In genomic region chr4:1318488-1319213, GRCh38 we compare ENCODE assay signal across 9 cellular contexts. TPM values are rescaled to one million over a fixed set of nuclear protein-coding genes. Genes with fewer than 3 reads are reported as not detected.
DNase-seq lines count a peak whose midpoint lies in the region; ATAC-seq, FAIRE-seq and TF ChIP-seq lines count a peak whose summit lies in the region.
"Had no signal": no experiment of that assay in that cellular context is flagged by ENCODE, and none has a peak within 500 bp of the region (broad histone marks: within the 10 kb centered on the region; RNA-seq: fewer than 3 reads in every experiment).

No MANE protein-coding gene starts in this region.

- no peak for FAIRE-seq in GM12892 (lab: Jason Lieb, UNC)

- POLR2A ChIA-PET in AG04450 (lab: Yijun Ruan, JAX), result no interaction called here

- no peak overlapping the region for H3K4me3 ChIP-seq in AG04450 (ENCODE audit: low read depth, low read length)

- H3K27me3 Mint-ChIP-seq in activated naive CD8-positive, alpha-beta T cell treated with anti-CD3 and anti-CD28 coated beads, Interleukin-2, amount 50 U/mL, for 24 hours, result no peaks in the 10 kb centered on the region
- no peaks in the 10 kb centered on the region for H3K27me3 Mint-ChIP-seq in nephron progenitor cell (ENCODE audit: low read depth, poor library complexity)

- H3K4me3 Mint-ChIP-seq in activated naive CD8-positive, alpha-beta T cell treated with anti-CD3 and anti-CD28 coated beads, Interleukin-2, amount 50 U/mL, for 24 hours, result no peak overlapping the region
- H3K4me3 Mint-ChIP-seq in nephron progenitor cell, result no peak overlapping the region

- no peak for DNase-seq in AG04450 (ENCODE audit: low read depth, low spot score)
- DNase-seq in activated naive CD8-positive, alpha-beta T cell treated with anti-CD3 and anti-CD28 coated beads, Interleukin-2, amount 50 U/mL, for 24 hours, result peak; percentile 46
- peak; percentile 72 for DNase-seq in iPS-NIHi7 (ENCODE audit: extremely low spot score)
- no peak for DNase-seq in HT-29 (ENCODE audit: low spot score)
- no peak for DNase-seq in nephron progenitor cell
- DNase-seq in GM12892 (ENCODE audit: insufficient read length), result no peak
- DNase-seq: NCI-H146 had no signal

- CTCF ChIA-PET in AG04450 (lab: Charles Lee), result interaction anchor here (1.3 kb wide), 1 partner anchor 188 kb away, joined by 3 read pairs; no protein-coding TSS in a partner anchor

- no peak overlapping the region for H3K27ac Mint-ChIP-seq in activated naive CD8-positive, alpha-beta T cell treated with anti-CD3 and anti-CD28 coated beads, Interleukin-2, amount 50 U/mL, for 24 hours
- H3K27ac Mint-ChIP-seq in nephron progenitor cell, result no peak overlapping the region

- no peak for ATAC-seq in activated naive CD8-positive, alpha-beta T cell treated with anti-CD3 and anti-CD28 coated beads, Interleukin-2, amount 50 U/mL, for 24 hours
- no peak for ATAC-seq in GM21367 (IDR thresholded peaks at IDR 0.05; ENCODE audit: unreplicated experiment)

- TF ChIP-seq CTCF in AG04450 (IDR thresholded peaks at IDR 0.05; ENCODE audit: low read depth, low read length) (peak; percentile 14; the same call in 1 of the 2 replicates), GM12874 (IDR thresholded peaks at IDR 0.05; ENCODE audit: insufficient read depth, low read depth, low read length) (peak; percentile 36; the same call in 1 of the 2 replicates), nephron progenitor cell (IDR thresholded peaks at IDR 0.05) (no peak)

- peaks cover 26% of the 10 kb centered on the region for H3K36me3 Mint-ChIP-seq in activated naive CD8-positive, alpha-beta T cell treated with anti-CD3 and anti-CD28 coated beads, Interleukin-2, amount 50 U/mL, for 24 hours (ENCODE audit: low read depth)
- peaks cover 90% of the 10 kb centered on the region for H3K36me3 Mint-ChIP-seq in nephron progenitor cell (ENCODE audit: low read depth)

- no peaks in the 10 kb centered on the region for H3K9me3 Mint-ChIP-seq in activated naive CD8-positive, alpha-beta T cell treated with anti-CD3 and anti-CD28 coated beads, Interleukin-2, amount 50 U/mL, for 24 hours
- H3K9me3 Mint-ChIP-seq in nephron progenitor cell, result peaks cover 39% of the 10 kb centered on the region

- H3K4me1 Mint-ChIP-seq in activated naive CD8-positive, alpha-beta T cell treated with anti-CD3 and anti-CD28 coated beads, Interleukin-2, amount 50 U/mL, for 24 hours, result peaks cover 8% of the 10 kb centered on the region
- no peaks in the 10 kb centered on the region for H3K4me1 Mint-ChIP-seq in nephron progenitor cell

- no peak for TF ChIP-seq POLR2A in GM12892 (IDR thresholded peaks at IDR 0.05; ENCODE audit: low read depth, low read length)

- H3K27me3 ChIP-seq in AG04450 (ENCODE audit: control insufficient read depth, insufficient read depth, low read length), result no peaks in the 10 kb centered on the region

- H3K27ac ChIP-seq in AG04450 (ENCODE audit: low read depth, low read length), result no peak overlapping the region

- H3K9me3 ChIP-seq in AG04450 (ENCODE audit: control insufficient read depth, insufficient read depth, low read length), result peaks cover 35% of the 10 kb centered on the region

RNA-seq across cellular contexts. Expression of gene UVSSA, which starts 28.4 kb away (rescaled TPM):
- polyA plus RNA-seq in AG04450 (2011; rRNA removed), result 4.9 and 5.2 TPM in 2 replicates
- polyA minus RNA-seq in AG04450 (2011; rRNA and poly(A)+ RNA removed), result 4.0 and 4.6 TPM in 2 replicates
- total RNA-seq in HT-29 (2014; rRNA removed; shearing (Covaris generic)), result 17.9 and 21.7 TPM in 2 replicates
- 12.7 TPM for polyA plus RNA-seq in GM12892 (2012; ENCODE audit: missing spikeins)

RNA-seq across cellular contexts. Expression of gene MAEA, which starts 29.0 kb away (rescaled TPM):
- polyA plus RNA-seq in AG04450 (2011; rRNA removed), result 73.3 and 77.6 TPM in 2 replicates
- polyA minus RNA-seq in AG04450 (2011; rRNA and poly(A)+ RNA removed), result 41.7 and 58.2 TPM in 2 replicates
- 127 and 139 TPM in 2 replicates for total RNA-seq in HT-29 (2014; rRNA removed; shearing (Covaris generic))
- 19.6 TPM for polyA plus RNA-seq in GM12892 (2012; ENCODE audit: missing spikeins)

Comparison
In these comparisons a context has a peak if more than half of its experiments do, and no peak if none do; other contexts are left out.
1. DNase-seq: peak in activated naive CD8-positive, alpha-beta T cell treated with anti-CD3 and anti-CD28 coated beads, Interleukin-2, amount 50 U/mL, for 24 hours (single experiment) and iPS-NIHi7 (single experiment); none in AG04450 (single experiment), HT-29 (single experiment), nephron progenitor cell (single experiment) and GM12892 (single experiment).